ENCODE assay signal across 4 cellular contexts in the genomic region with DNA sequence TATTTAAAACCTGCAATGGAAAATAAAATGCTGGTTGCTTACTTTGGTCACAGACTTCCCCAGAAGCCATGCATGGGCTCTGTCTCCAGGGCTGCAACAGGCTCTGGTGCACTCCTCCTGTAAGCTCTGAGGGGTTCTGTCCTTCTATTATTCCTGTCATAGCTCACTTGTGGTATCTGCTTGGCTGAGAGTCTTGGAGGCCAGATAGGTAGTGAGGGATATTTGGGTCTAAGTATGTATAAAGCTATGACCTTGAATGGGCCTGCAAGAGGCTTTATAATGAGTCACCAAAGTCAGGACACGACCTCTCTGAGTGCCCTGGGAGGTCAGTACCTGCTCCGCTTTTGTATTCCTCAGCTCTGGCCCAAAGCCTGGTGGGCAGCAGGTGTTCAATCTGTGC.
"Had no signal": no experiment of that assay in that cellular context is flagged by ENCODE, and none has a peak within 500 bp of the region (broad histone marks: within the 10 kb centered on the region; RNA-seq: fewer than 3 reads in every experiment).

No MANE protein-coding gene starts in this region.

- H3K4me3 ChIP-seq: GM23338 had no signal

- H3K4me1 Mint-ChIP-seq: GM23338, H9 had no signal

- H3K27ac Mint-ChIP-seq: GM23338 had no signal

- DNase-seq: H9, HCEC 1CT, IMR-90 had no signal

- H3K4me3 Mint-ChIP-seq: GM23338, H9 had no signal

- ATAC-seq: GM23338 had no signal
